In genomic region chr1:206685749-206686485, GRCh38 we compare ENCODE assay signal across 8 cellular contexts. TPM values are rescaled to one million over a fixed set of nuclear protein-coding genes. Genes with fewer than 3 reads are reported as not detected.
A peak's percentile ranks its signal among the peaks of the same experiment; 100 is the strongest.
DNase-seq lines count a peak whose midpoint lies in the region; ATAC-seq, FAIRE-seq and TF ChIP-seq lines count a peak whose summit lies in the region.

No MANE protein-coding gene starts in this region.

- peaks cover 74% of the 10 kb centered on the region for H3K4me1 Mint-ChIP-seq in activated T-helper 1 cell treated with anti-CD3 and anti-CD28 coated beads, Interleukin-12 subunit alpha, Interleukin-12 subunit beta, Interleukin-2, Interleukin-4 antibody, amounts not matched to agents 30 ng/mL and 10 ng/mL and 1 ng/mL, durations not matched to agents 14 hours and 24 hours and 36 hours (ENCODE audit: low read depth)
- peaks cover 47% of the 10 kb centered on the region for H3K4me1 Mint-ChIP-seq in nephron

- H3K4me3 ChIP-seq in HAP-1, result peak overlapping the region; percentile 70
- peak overlapping the region; percentile 91 for H3K4me3 ChIP-seq in fibroblast of pulmonary artery (replicated peaks; ENCODE audit: low read depth, low read length)

- no peak for FAIRE-seq in urothelium cell line (lab: Jason Lieb, UNC)

- no peaks in the 10 kb centered on the region for H3K9me3 ChIP-seq in HAP-1

- TF ChIP-seq CTCF in fibroblast of pulmonary artery (IDR thresholded peaks at IDR 0.05; ENCODE audit: low read length, missing control alignments) (no peak), nephron (IDR thresholded peaks at IDR 0.05; ENCODE audit: unreplicated experiment in 3 of 3) (no peak)

- H3K27me3 Mint-ChIP-seq in activated T-helper 1 cell treated with anti-CD3 and anti-CD28 coated beads, Interleukin-12 subunit alpha, Interleukin-12 subunit beta, Interleukin-2, Interleukin-4 antibody, amounts not matched to agents 30 ng/mL and 10 ng/mL and 1 ng/mL, durations not matched to agents 14 hours and 24 hours and 36 hours (ENCODE audit: insufficient read depth), result peaks cover 7% of the 10 kb centered on the region
- H3K27me3 Mint-ChIP-seq in nephron (ENCODE audit: low read depth), result peaks cover 21% of the 10 kb centered on the region

- peaks cover 9% of the 10 kb centered on the region for H3K36me3 Mint-ChIP-seq in activated T-helper 1 cell treated with anti-CD3 and anti-CD28 coated beads, Interleukin-12 subunit alpha, Interleukin-12 subunit beta, Interleukin-2, Interleukin-4 antibody, amounts not matched to agents 30 ng/mL and 10 ng/mL and 1 ng/mL, durations not matched to agents 14 hours and 24 hours and 36 hours (ENCODE audit: low read depth)
- H3K36me3 Mint-ChIP-seq in nephron (ENCODE audit: low read depth), result no peaks in the 10 kb centered on the region

- no peaks in the 10 kb centered on the region for H3K9me3 Mint-ChIP-seq in activated T-helper 1 cell treated with anti-CD3 and anti-CD28 coated beads, Interleukin-12 subunit alpha, Interleukin-12 subunit beta, Interleukin-2, Interleukin-4 antibody, amounts not matched to agents 30 ng/mL and 10 ng/mL and 1 ng/mL, durations not matched to agents 14 hours and 24 hours and 36 hours
- no peaks in the 10 kb centered on the region for H3K9me3 Mint-ChIP-seq in nephron

- intact Hi-C loops in activated T-helper 1 cell treated with anti-CD3 and anti-CD28 coated beads, Interleukin-12 subunit alpha, Interleukin-12 subunit beta, Interleukin-2, Interleukin-4 antibody, amounts not matched to agents 30 ng/mL and 10 ng/mL and 1 ng/mL, durations not matched to agents 14 hours and 24 hours and 36 hours (cut with micrococcal nuclease), result loop anchor here (1.0 to 5.0 kb wide), 7 partner anchors 17 to 636 kb away; partner anchors contain the start of genes CD55, DYRK3 and EIF2D

- in situ Hi-C loops in HAP-1 (cut with MboI; ENCODE audit: low sequenced_read_pairs), result no loop called here

- peaks cover 18% of the 10 kb centered on the region for H3K4me1 ChIP-seq in HAP-1

- peak overlapping the region; percentile 95 for H3K27ac Mint-ChIP-seq in activated T-helper 1 cell treated with anti-CD3 and anti-CD28 coated beads, Interleukin-12 subunit alpha, Interleukin-12 subunit beta, Interleukin-2, Interleukin-4 antibody, amounts not matched to agents 30 ng/mL and 10 ng/mL and 1 ng/mL, durations not matched to agents 14 hours and 24 hours and 36 hours
- H3K27ac Mint-ChIP-seq in nephron, result peak overlapping the region; percentile 79 to 99 (median 86)

- H3K4me3 Mint-ChIP-seq in activated T-helper 1 cell treated with anti-CD3 and anti-CD28 coated beads, Interleukin-12 subunit alpha, Interleukin-12 subunit beta, Interleukin-2, Interleukin-4 antibody, amounts not matched to agents 30 ng/mL and 10 ng/mL and 1 ng/mL, durations not matched to agents 14 hours and 24 hours and 36 hours, result peak overlapping the region; percentile 98
- H3K4me3 Mint-ChIP-seq in nephron, result peak overlapping the region; percentile 91 to 99 (median 99)

- peaks cover 3% of the 10 kb centered on the region; the same call in 1 of the 2 replicates for H3K27me3 ChIP-seq in HAP-1 (ENCODE audit: low read depth)

- no peak for ATAC-seq in GM19035 (IDR thresholded peaks at IDR 0.05; ENCODE audit: unreplicated experiment)

- H3K36me3 ChIP-seq in HAP-1 (replicated peaks), result no peaks in the 10 kb centered on the region

- peak; percentile 86 for DNase-seq in ELF-1 (ENCODE audit: low read depth, low spot score)
- DNase-seq in HAP-1 (ENCODE audit: low spot score in 2 of 2), result peak; percentile 32 to 58
- DNase-seq in NOMO-1 (lab: John Stamatoyannopoulos, UW; ENCODE audit: unreplicated experiment in 2 of 2), result peak; percentile 86 to 90
- DNase-seq in activated T-helper 1 cell treated with anti-CD3 and anti-CD28 coated beads, Interleukin-12 subunit alpha, Interleukin-12 subunit beta, Interleukin-2, Interleukin-4 antibody, amounts not matched to agents 30 ng/mL and 10 ng/mL and 1 ng/mL, durations not matched to agents 14 hours and 24 hours and 36 hours (ENCODE audit: low spot score), result peak; percentile 42
- peak; percentile 75 for DNase-seq in fibroblast of pulmonary artery (ENCODE audit: low read depth)
- peak; percentile 59 for DNase-seq in urothelium cell line (ENCODE audit: low spot score)

RNA-seq across cellular contexts. Expression of gene MAPKAPK2, which starts 1.2 kb away (rescaled TPM):
- total RNA-seq in activated T-helper 1 cell treated with anti-CD3 and anti-CD28 coated beads, Interleukin-12 subunit alpha, Interleukin-12 subunit beta, Interleukin-2, Interleukin-4 antibody, amounts not matched to agents 30 ng/mL and 10 ng/mL and 1 ng/mL, durations not matched to agents 14 hours and 24 hours and 36 hours, result 117 and 120 TPM in 2 replicates

RNA-seq across cellular contexts. Expression of gene DYRK3, which starts 50.6 kb away (rescaled TPM):
- 22.1 and 23.3 TPM in 2 replicates for total RNA-seq in activated T-helper 1 cell treated with anti-CD3 and anti-CD28 coated beads, Interleukin-12 subunit alpha, Interleukin-12 subunit beta, Interleukin-2, Interleukin-4 antibody, amounts not matched to agents 30 ng/mL and 10 ng/mL and 1 ng/mL, durations not matched to agents 14 hours and 24 hours and 36 hours
